In the genomic region with DNA sequence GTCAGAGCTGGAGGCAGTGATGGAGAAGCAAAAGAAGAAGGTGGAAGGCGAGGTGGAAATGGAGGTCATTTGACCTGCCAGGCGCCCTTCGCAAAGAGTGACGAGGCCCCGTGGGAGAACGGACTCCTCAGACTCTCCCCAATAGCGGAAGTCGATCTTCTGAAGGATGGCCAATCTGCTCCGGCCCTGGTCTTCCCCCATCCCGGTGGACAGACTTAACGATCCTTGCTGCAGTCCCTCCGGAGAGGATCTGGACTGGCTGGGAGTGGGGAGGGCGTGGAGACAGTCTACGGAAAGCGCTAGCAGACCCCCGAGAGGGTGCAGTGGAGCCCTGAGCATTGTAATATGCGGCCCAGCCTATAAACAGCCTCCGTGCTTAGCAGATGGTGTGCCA, we compare ENCODE assay signal across 8 cellular contexts. TPM values are rescaled to one million over a fixed set of nuclear protein-coding genes. Genes with fewer than 3 reads are reported as not detected.
DNase-seq lines count a peak whose midpoint lies in the region; ATAC-seq and TF ChIP-seq lines count a peak whose summit lies in the region.

No MANE protein-coding gene starts in this region.

- H3K9me3 Mint-ChIP-seq in activated T-cell treated with anti-CD3 and anti-CD28 coated beads, Interleukin-2, amount 50 U/mL, for 24 hours = peaks cover 1% of the 10 kb centered on the region
- no peaks in the 10 kb centered on the region for H3K9me3 Mint-ChIP-seq in type B pancreatic cell

- no peak for ATAC-seq in HG02970 (IDR thresholded peaks at IDR 0.05; ENCODE audit: low FRiP score, unreplicated experiment)

- TF ChIP-seq CTCF in dorsolateral prefrontal cortex (IDR thresholded peaks at IDR 0.05 in 54 of 56, conservative IDR thresholded peaks at IDR 0.05 in 2 of 56; ENCODE audit: low read depth in 1 of 56, partially characterized antibody in 56 of 56) (no peak), type B pancreatic cell (conservative IDR thresholded peaks at IDR 0.05) (no peak), GM13977 (IDR thresholded peaks at IDR 0.05; ENCODE audit: extremely low read depth, insufficient read depth, missing control alignments) (no peak)

- intact Hi-C loops in dorsolateral prefrontal cortex (cut with DNase I) = no loop called here

- H3K4me3 ChIP-seq in dorsolateral prefrontal cortex = peak overlapping the region; percentile 21 to 73 (median 57)
- no peak overlapping the region for H3K4me3 ChIP-seq in HAP-1

- peak overlapping the region; percentile 20 for H3K4me3 Mint-ChIP-seq in activated T-cell treated with anti-CD3 and anti-CD28 coated beads, Interleukin-2, amount 50 U/mL, for 24 hours
- H3K4me3 Mint-ChIP-seq in type B pancreatic cell = peak overlapping the region; percentile 88

- no peak overlapping the region for H3K27ac Mint-ChIP-seq in activated T-cell treated with anti-CD3 and anti-CD28 coated beads, Interleukin-2, amount 50 U/mL, for 24 hours
- H3K27ac Mint-ChIP-seq in type B pancreatic cell = peak overlapping the region; percentile 16

- H3K4me1 ChIP-seq in HAP-1 = no peaks in the 10 kb centered on the region

- H3K27ac ChIP-seq in dorsolateral prefrontal cortex = peak overlapping the region in 2 of 59 donors; percentile 8 to 28

- no peak for DNase-seq in activated T-cell treated with anti-CD3 and anti-CD28 coated beads, Interleukin-2, amount 50 U/mL, for 24 hours
- no peak for DNase-seq in activated T-cell treated with anti-CD3 and anti-CD28 coated beads, Interleukin-2, amount 50 U/mL, for 48 hours
- DNase-seq in dorsolateral prefrontal cortex (no peak), lung microvascular endothelial cell (ENCODE audit: low read depth in 2 of 2) (peak; percentile 31 to 54), type B pancreatic cell (ENCODE audit: extremely low spot score, unreplicated experiment) (no peak), HAP-1 (ENCODE audit: low spot score in 2 of 2) (no peak), GM13977 (ENCODE audit: low spot score) (no peak)

- peaks cover 17% of the 10 kb centered on the region for H3K4me1 Mint-ChIP-seq in activated T-cell treated with anti-CD3 and anti-CD28 coated beads, Interleukin-2, amount 50 U/mL, for 24 hours (ENCODE audit: low read depth)
- H3K4me1 Mint-ChIP-seq in type B pancreatic cell (ENCODE audit: unreplicated experiment) = peaks cover 22% of the 10 kb centered on the region

- peaks cover 8% of the 10 kb centered on the region; the same call in 1 of the 2 replicates for H3K36me3 ChIP-seq in HAP-1 (replicated peaks)

- H3K27me3 Mint-ChIP-seq in activated T-cell treated with anti-CD3 and anti-CD28 coated beads, Interleukin-2, amount 50 U/mL, for 24 hours = peaks cover 54% of the 10 kb centered on the region
- H3K27me3 Mint-ChIP-seq in type B pancreatic cell = peaks cover 50% of the 10 kb centered on the region

- H3K36me3 Mint-ChIP-seq in activated T-cell treated with anti-CD3 and anti-CD28 coated beads, Interleukin-2, amount 50 U/mL, for 24 hours (ENCODE audit: low read depth) = peaks cover 31% of the 10 kb centered on the region
- peaks cover 8% of the 10 kb centered on the region for H3K36me3 Mint-ChIP-seq in type B pancreatic cell

- H3K27me3 ChIP-seq in dorsolateral prefrontal cortex (peaks cover 0 to 46% (median 38%) of the 10 kb centered on the region in 45 donors), HAP-1 (ENCODE audit: low read depth) (no peaks in the 10 kb centered on the region)

- H3K9me3 ChIP-seq in HAP-1 = no peaks in the 10 kb centered on the region

- in situ Hi-C loops in HAP-1 (cut with MboI; ENCODE audit: low sequenced_read_pairs) (no loop called here), GM13977 (cut with MboI; ENCODE audit: low pct_unique_long_range_greater_than_20kb, low sequenced_read_pairs, unreplicated experiment) (no loop called here)

RNA-seq across cellular contexts. Expression of a gene that starts 11.9 kb away (rescaled TPM):
- total RNA-seq in dorsolateral prefrontal cortex (1 to 10 TPM in 45 of 120 experiments, under 1 TPM in 28, not detected in 47; 0.16 to 4.1 (median 1.1) TPM), lung microvascular endothelial cell (9.9 and 12.0 TPM in 2 replicates), type B pancreatic cell (ENCODE audit: low replicate concordance) (54.0 and 116 TPM in 2 replicates)

RNA-seq across cellular contexts. Expression of a gene that starts 24.6 kb away (rescaled TPM):
- total RNA-seq in dorsolateral prefrontal cortex (10 to 100 TPM; 13.6 to 43.3 (median 26.4) TPM), lung microvascular endothelial cell (10.2 and 19.0 TPM in 2 replicates), type B pancreatic cell (ENCODE audit: low replicate concordance) (37.9 and 74.9 TPM in 2 replicates)

RNA-seq across cellular contexts. Expression of a gene that starts 29.9 kb away (rescaled TPM):
- 100 to 1,000 TPM; 105 to 212 (median 148) TPM for total RNA-seq in dorsolateral prefrontal cortex
- total RNA-seq in lung microvascular endothelial cell = 18.1 and 25.8 TPM in 2 replicates
- 102 and 113 TPM in 2 replicates for total RNA-seq in type B pancreatic cell (ENCODE audit: low replicate concordance)

RNA-seq across cellular contexts. Expression of a gene that starts 49.5 kb away (rescaled TPM):
- total RNA-seq in dorsolateral prefrontal cortex (1 to 10 TPM in 115 of 120 experiments, under 1 TPM in 5; 0.57 to 7.9 (median 3.3) TPM), lung microvascular endothelial cell (not detected in 2 replicates), type B pancreatic cell (ENCODE audit: low replicate concordance) (0.22 and 0.93 TPM in 2 replicates)

Comparison
In these comparisons a context has a peak if more than half of its experiments do, and no peak if none do; other contexts are left out.
1. DNase-seq: peak in lung microvascular endothelial cell (2 of 2); none in activated T-cell treated with anti-CD3 and anti-CD28 coated beads, Interleukin-2, amount 50 U/mL, for 24 hours (single experiment), activated T-cell treated with anti-CD3 and anti-CD28 coated beads, Interleukin-2, amount 50 U/mL, for 48 hours (0 of 2), dorsolateral prefrontal cortex (0 of 10), type B pancreatic cell (single experiment), HAP-1 (0 of 2) and GM13977 (single experiment).